Comparison of ENCODE assay signal across 8 cellular contexts in genomic region chr4:4334798-4335520, GRCh38. TPM values are rescaled to one million over a fixed set of nuclear protein-coding genes. Genes with fewer than 3 reads are reported as not detected.
A peak's percentile ranks its signal among the peaks of the same experiment; 100 is the strongest.
DNase-seq lines count a peak whose midpoint lies in the region; ATAC-seq and TF ChIP-seq lines count a peak whose summit lies in the region.

No MANE protein-coding gene starts in this region.

- H3K9me3 Mint-ChIP-seq in mesothelial cell of epicardium: no peaks in the 10 kb centered on the region

- H3K4me1 Mint-ChIP-seq in mesothelial cell of epicardium: peaks cover 2% of the 10 kb centered on the region

- no peak overlapping the region for H3K4me3 Mint-ChIP-seq in mesothelial cell of epicardium

- peaks cover 16% of the 10 kb centered on the region for H3K27me3 Mint-ChIP-seq in mesothelial cell of epicardium (ENCODE audit: low read depth)

- H3K4me3 ChIP-seq in GM12875 (ENCODE audit: low read depth, low read length): no peak overlapping the region

- TF ChIP-seq CTCF in GM12875 (IDR thresholded peaks at IDR 0.05; ENCODE audit: borderline replicate concordance, insufficient read depth, low read depth, low read length) (peak; percentile 89), mesothelial cell of epicardium (IDR thresholded peaks at IDR 0.05; ENCODE audit: unreplicated experiment) (peak; percentile 55)

- no peak overlapping the region for H3K27ac Mint-ChIP-seq in mesothelial cell of epicardium

- peak; percentile 79 for DNase-seq in NCI-H2196 (lab: John Stamatoyannopoulos, UW; ENCODE audit: unreplicated experiment)
- DNase-seq in activated CD4-positive, alpha-beta T cell treated with anti-CD3 and anti-CD28 coated beads, Interleukin-2, amount 50 U/mL, for 4 hours: peak; percentile 67 to 69
- DNase-seq in dermis microvascular lymphatic vessel endothelial cell (ENCODE audit: low read depth in 2 of 2): peak; percentile 31 to 65
- DNase-seq in mesothelial cell of epicardium (ENCODE audit: low spot score in 2 of 2, unreplicated experiment in 2 of 2): peak in 1 of 2 experiments; percentile 69
- DNase-seq in stimulated activated CD8-positive, alpha-beta memory T cell treated with anti-CD3 and anti-CD28 coated beads, Interleukin-4, amount 100 ng/mL, for 4 hours (ENCODE audit: low read depth in 2 of 2, low spot score in 1 of 2): peak; percentile 41 to 46

- ATAC-seq in HG02610 (IDR thresholded peaks at IDR 0.05; ENCODE audit: unreplicated experiment): peak; percentile 70
- ATAC-seq in GM21447 (IDR thresholded peaks at IDR 0.05; ENCODE audit: unreplicated experiment): no peak

- no peaks in the 10 kb centered on the region for H3K36me3 Mint-ChIP-seq in mesothelial cell of epicardium

RNA-seq across cellular contexts. Expression of gene ZBTB49, which starts 44.9 kb away (rescaled TPM):
- total RNA-seq in dermis microvascular lymphatic vessel endothelial cell (1.8 and 2.4 TPM in 2 replicates), mesothelial cell of epicardium (8.4 to 9.5 TPM (median 8.6 TPM) in 3 replicates)

RNA-seq across cellular contexts. Expression of gene LYAR, which starts 45.0 kb away (rescaled TPM):
- 8.1 and 9.1 TPM in 2 replicates for total RNA-seq in dermis microvascular lymphatic vessel endothelial cell
- total RNA-seq in mesothelial cell of epicardium: 12.6 to 13.2 TPM (median 12.8 TPM) in 3 replicates

RNA-seq across cellular contexts. Expression of gene NSG1, which starts 51.9 kb away (rescaled TPM):
- total RNA-seq in dermis microvascular lymphatic vessel endothelial cell (0.13 and 0.39 TPM in 2 replicates), mesothelial cell of epicardium (45.8 to 55.6 TPM (median 48.6 TPM) in 3 replicates)

Comparison
In these comparisons a context has a peak if more than half of its experiments do, and no peak if none do; other contexts are left out.
1. RNA of gene NSG1, which starts 51.9 kb away (total RNA-seq): 45.8 to 55.6 TPM in mesothelial cell of epicardium; 0.13 to 0.39 TPM in dermis microvascular lymphatic vessel endothelial cell; every median in the first group is over 10 times any median in the second.